15 cellular contexts compared by ENCODE assay signal in genomic region chr10:97372233-97372875, GRCh38. TPM values are rescaled to one million over a fixed set of nuclear protein-coding genes. Genes with fewer than 3 reads are reported as not detected.
DNase-seq lines count a peak whose midpoint lies in the region; ATAC-seq and TF ChIP-seq lines count a peak whose summit lies in the region.
"Had no signal": no experiment of that assay in that cellular context is flagged by ENCODE, and none has a peak within 500 bp of the region (broad histone marks: within the 10 kb centered on the region; RNA-seq: fewer than 3 reads in every experiment).

No MANE protein-coding gene starts in this region.

- peak; percentile 12 for ATAC-seq in left ventricle myocardium superior
- no peak for ATAC-seq in aorta (ENCODE audit: low FRiP score)
- ATAC-seq in stimulated activated naive CD8-positive, alpha-beta T cell treated with anti-CD3 and anti-CD28 coated beads, Interleukin-15, amount 100 ng/mL, for 72 hours: no peak
- ATAC-seq: PC-3 had no signal

- no peaks in the 10 kb centered on the region for H3K9me3 Mint-ChIP-seq in endodermal cell
- H3K9me3 Mint-ChIP-seq in neural crest cell: no peaks in the 10 kb centered on the region
- no peaks in the 10 kb centered on the region for H3K9me3 Mint-ChIP-seq in stimulated activated naive CD8-positive, alpha-beta T cell treated with anti-CD3 and anti-CD28 coated beads, Interleukin-15, amount 100 ng/mL, for 72 hours
- H3K9me3 Mint-ChIP-seq: CD4-positive, alpha-beta memory T cell had no signal

- intact Hi-C loops in left ventricle myocardium superior (cut with micrococcal nuclease): no loop called here
- intact Hi-C loops in cardiac septum (cut with DNase I): no loop called here
- intact Hi-C loops in aorta (cut with DNase I): no loop called here

- H3K27me3 ChIP-seq in endodermal cell (ENCODE audit: control insufficient read depth, insufficient read depth, low read length, poor library complexity, severe bottlenecking) (no peaks in the 10 kb centered on the region), aorta (ENCODE audit: control insufficient read depth in 1 of 2, insufficient read depth in 2 of 2, low read length in 1 of 2) (no peaks in the 10 kb centered on the region)

- H3K4me1 ChIP-seq in endodermal cell (ENCODE audit: control insufficient read depth, insufficient read depth, low read length) (no peaks in the 10 kb centered on the region), aorta (ENCODE audit: control insufficient read depth in 1 of 2, insufficient read depth in 2 of 2, low read length in 2 of 2) (no peaks in the 10 kb centered on the region)

- H3K36me3 ChIP-seq in endodermal cell (ENCODE audit: control insufficient read depth, insufficient read depth, low read length) (peaks cover 46% of the 10 kb centered on the region), aorta (ENCODE audit: control insufficient read depth in 1 of 2, insufficient read depth in 2 of 2, low read length in 1 of 2) (peaks cover 0 to 17% of the 10 kb centered on the region in 2 donors)

- H3K4me3 ChIP-seq in endodermal cell (ENCODE audit: low read length) (no peak overlapping the region), aorta (ENCODE audit: low read length in 2 of 2) (no peak overlapping the region)

- H3K4me3 Mint-ChIP-seq in endodermal cell (no peak overlapping the region), neural crest cell (no peak overlapping the region)
- no peak overlapping the region for H3K4me3 Mint-ChIP-seq in stimulated activated naive CD8-positive, alpha-beta T cell treated with anti-CD3 and anti-CD28 coated beads, Interleukin-15, amount 100 ng/mL, for 72 hours
- H3K4me3 Mint-ChIP-seq: CD4-positive, alpha-beta memory T cell had no signal

- peaks cover 56% of the 10 kb centered on the region for H3K36me3 Mint-ChIP-seq in endodermal cell (ENCODE audit: low read depth)
- no peaks in the 10 kb centered on the region for H3K36me3 Mint-ChIP-seq in neural crest cell (ENCODE audit: low read depth)

- WGBS in endodermal cell (ENCODE audit: insufficient coverage in 1 of 2, insufficient read length in 1 of 2), 2 experiments: 90 to 93% methylated on average over 5 to 7 of the region's 7 CpGs
- 90 to 94% methylated on average over 7 of the region's 7 CpGs for WGBS in aorta, 2 donors

- H3K4me1 Mint-ChIP-seq in endodermal cell: no peaks in the 10 kb centered on the region
- H3K4me1 Mint-ChIP-seq in neural crest cell: no peaks in the 10 kb centered on the region
- H3K4me1 Mint-ChIP-seq in stimulated activated naive CD8-positive, alpha-beta T cell treated with anti-CD3 and anti-CD28 coated beads, Interleukin-15, amount 100 ng/mL, for 72 hours: no peaks in the 10 kb centered on the region
- H3K4me1 Mint-ChIP-seq: CD4-positive, alpha-beta memory T cell had no signal

- H3K27me3 Mint-ChIP-seq in endodermal cell (ENCODE audit: insufficient read depth) (no peaks in the 10 kb centered on the region), neural crest cell (ENCODE audit: low read depth) (no peaks in the 10 kb centered on the region)
- H3K27me3 Mint-ChIP-seq in stimulated activated naive CD8-positive, alpha-beta T cell treated with anti-CD3 and anti-CD28 coated beads, Interleukin-15, amount 100 ng/mL, for 72 hours: no peaks in the 10 kb centered on the region
- H3K27me3 Mint-ChIP-seq: CD4-positive, alpha-beta memory T cell had no signal

- no peak overlapping the region for H3K9ac ChIP-seq in endodermal cell (ENCODE audit: extremely low read depth, low read length, poor library complexity, severe bottlenecking)

- H3K27ac ChIP-seq in endodermal cell (ENCODE audit: low read depth, low read length) (peak overlapping the region; percentile 68), aorta (ENCODE audit: low read depth in 1 of 2, low read length in 2 of 2) (no peak overlapping the region)

- TF ChIP-seq CTCF in endodermal cell (conservative IDR thresholded peaks at IDR 0.05): no peak
- no peak for TF ChIP-seq CTCF in neural crest cell (conservative IDR thresholded peaks at IDR 0.05)

- DNase-seq in left ventricle myocardium superior: no peak
- DNase-seq in cardiac septum (ENCODE audit: low spot score): no peak
- DNase-seq in endodermal cell: no peak
- DNase-seq in neural crest cell (ENCODE audit: low read depth, low spot score): no peak
- DNase-seq in RKO (ENCODE audit: low spot score): no peak
- DNase-seq in aorta: no peak
- no peak for DNase-seq in stimulated activated naive CD8-positive, alpha-beta T cell treated with anti-CD3 and anti-CD28 coated beads, Interleukin-15, amount 100 ng/mL, for 72 hours
- DNase-seq in glomerular visceral epithelial cell (ENCODE audit: extremely low spot score): no peak
- DNase-seq: CD4-positive, alpha-beta memory T cell; DMS79; KG1; NCI-H1092 treated with DMSO at 0.1 percent for 48 hours; NCI-H1694 treated with DMSO at 0.1 percent for 48 hours; NCI-H748 treated with DMSO at 0.1 percent for 48 hours; PC-3 had no signal

- H3K27ac Mint-ChIP-seq in endodermal cell (no peak overlapping the region), neural crest cell (ENCODE audit: unreplicated experiment) (peak overlapping the region; percentile 91)
- H3K27ac Mint-ChIP-seq in stimulated activated naive CD8-positive, alpha-beta T cell treated with anti-CD3 and anti-CD28 coated beads, Interleukin-15, amount 100 ng/mL, for 72 hours: no peak overlapping the region

- no peaks in the 10 kb centered on the region for H3K9me3 ChIP-seq in endodermal cell (ENCODE audit: control insufficient read depth, low read length)
- no peaks in the 10 kb centered on the region for H3K9me3 ChIP-seq in aorta (ENCODE audit: control insufficient read depth, low read length)

RNA-seq across cellular contexts. Expression of gene RRP12, which starts 28.8 kb away (rescaled TPM):
- total RNA-seq in left ventricle myocardium superior (11.6 TPM), cardiac septum (23.5 TPM), endodermal cell (10 to 100 TPM; 33.0 to 34.7 TPM), neural crest cell (42.1 and 42.6 TPM in 2 replicates), aorta (10 to 100 TPM; 25.1 to 31.9 TPM)
- 21.2 TPM for polyA plus RNA-seq in endodermal cell (2013, experiment 1 of 2)
- polyA plus RNA-seq in endodermal cell (2013, experiment 2 of 2): 17.7 TPM
- polyA plus RNA-seq in aorta: 10 to 100 TPM in 1 of 2 donors, 1 to 10 TPM in 1; 6.4 to 10.7 TPM

RNA-seq across cellular contexts. Expression of gene FRAT2, which starts 37.8 kb away (rescaled TPM):
- total RNA-seq in left ventricle myocardium superior: 9.0 TPM
- 4.8 TPM for total RNA-seq in cardiac septum
- total RNA-seq in endodermal cell: 10 to 100 TPM; 31.0 to 35.2 TPM
- 12.1 TPM for polyA plus RNA-seq in endodermal cell (2013, experiment 1 of 2)
- 8.5 TPM for polyA plus RNA-seq in endodermal cell (2013, experiment 2 of 2)
- 8.6 and 8.8 TPM in 2 replicates for total RNA-seq in neural crest cell
- total RNA-seq in aorta: 1 to 10 TPM; 5.5 to 8.6 TPM
- polyA plus RNA-seq in aorta: 1 to 10 TPM; 3.0 to 7.0 TPM

RNA-seq across cellular contexts. Expression of gene FRAT1, which starts 53.3 kb away (rescaled TPM):
- total RNA-seq in left ventricle myocardium superior (6.8 TPM), cardiac septum (1.6 TPM), endodermal cell (1 to 10 TPM; 6.5 to 7.3 TPM), neural crest cell (1.6 and 2.2 TPM in 2 replicates), aorta (1 to 10 TPM; 2.4 to 4.5 TPM)
- polyA plus RNA-seq in endodermal cell (2013, experiment 1 of 2): 3.2 TPM
- 2.2 TPM for polyA plus RNA-seq in endodermal cell (2013, experiment 2 of 2)
- polyA plus RNA-seq in aorta: 1 to 10 TPM; 1.5 TPM

RNA-seq across cellular contexts. Expression of gene PGAM1, which starts 53.6 kb away (rescaled TPM):
- total RNA-seq in left ventricle myocardium superior: 234 TPM
- 331 TPM for total RNA-seq in cardiac septum
- 100 to 1,000 TPM; 490 to 499 TPM for total RNA-seq in endodermal cell
- 541 TPM for polyA plus RNA-seq in endodermal cell (2013, experiment 1 of 2)
- polyA plus RNA-seq in endodermal cell (2013, experiment 2 of 2): 508 TPM
- 313 and 337 TPM in 2 replicates for total RNA-seq in neural crest cell
- 100 to 1,000 TPM; 145 to 148 TPM for total RNA-seq in aorta
- 100 to 1,000 TPM; 134 to 189 TPM for polyA plus RNA-seq in aorta
